In the genomic region with DNA sequence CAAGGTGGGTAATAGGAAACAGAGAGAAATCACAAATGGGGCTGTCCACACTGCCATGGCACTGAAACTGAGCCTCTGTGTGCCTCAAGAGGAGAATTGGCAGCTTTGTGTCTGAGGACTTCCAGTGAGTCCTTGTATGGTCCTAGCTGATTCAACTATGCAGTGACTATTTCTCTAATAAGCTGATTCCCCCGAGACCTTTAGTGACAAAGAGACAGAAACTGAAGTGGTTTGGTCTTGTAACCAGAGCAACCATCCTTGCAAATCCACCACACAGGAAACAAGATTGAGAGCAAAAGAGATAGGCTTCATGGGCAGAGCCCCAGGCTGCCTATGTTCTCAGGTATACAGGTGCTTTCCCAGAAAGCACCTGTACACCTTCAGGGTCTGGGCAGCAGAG, we compare ENCODE assay signal across 17 cellular contexts.
DNase-seq lines count a peak whose midpoint lies in the region; ATAC-seq and TF ChIP-seq lines count a peak whose summit lies in the region.
"Had no signal": no experiment of that assay in that cellular context is flagged by ENCODE, and none has a peak within 500 bp of the region (broad histone marks: within the 10 kb centered on the region; RNA-seq: fewer than 3 reads in every experiment).

No MANE protein-coding gene starts in this region.

- 85% methylated on average over 1 of the region's 1 CpG for WGBS in smooth muscle cell (ENCODE audit: low lambda C conversion rate)

- H3K79me2 ChIP-seq in smooth muscle cell (ENCODE audit: low read depth): no peaks in the 10 kb centered on the region

- no peak overlapping the region for H2AFZ ChIP-seq in smooth muscle cell (ENCODE audit: low read depth)

- no peak overlapping the region for H3K4me3 ChIP-seq in smooth muscle cell
- H3K4me3 ChIP-seq: ascending aorta, dorsolateral prefrontal cortex, tibial nerve had no signal

- no peak overlapping the region for H3K27ac ChIP-seq in smooth muscle cell (ENCODE audit: low read depth)
- H3K27ac ChIP-seq: ascending aorta, foreskin keratinocyte, tibial nerve had no signal

- H4K20me1 ChIP-seq in smooth muscle cell (ENCODE audit: low read depth): no peaks in the 10 kb centered on the region

- H3F3A ChIP-seq in smooth muscle cell (ENCODE audit: low read depth): no peaks in the 10 kb centered on the region

- DNase-seq in DMS153 treated with DMSO at 0.1 percent for 48 hours (lab: John Stamatoyannopoulos, UW; ENCODE audit: unreplicated experiment): peak; percentile 94
- peak; percentile 29 to 32 for DNase-seq in NCI-H187 (lab: John Stamatoyannopoulos, UW)
- DNase-seq in KBM-7: no peak
- no peak for DNase-seq in smooth muscle cell (lab: John Stamatoyannopoulos, UW; ENCODE audit: unreplicated experiment)
- DNase-seq in RPMI8226: no peak
- no peak for DNase-seq in GM19240 (ENCODE audit: insufficient read length, low spot score)
- DNase-seq: activated CD4-positive, CD25-positive, alpha-beta regulatory T cell; activated T-cell treated with anti-CD3 and anti-CD28 coated beads, Interleukin-2, amount 50 U/mL, for 24 hours; foreskin keratinocyte; naive B cell; NCI-H526 treated with DMSO at 0.1 percent for 48 hours; right cardiac atrium had no signal

- in situ Hi-C loops in KBM-7 (cut with MboI; ENCODE audit: low pct_unique_long_range_greater_than_20kb, low sequenced_read_pairs): no loop called here

- no peaks in the 10 kb centered on the region for H3K36me3 ChIP-seq in smooth muscle cell (ENCODE audit: low read depth)
- H3K36me3 ChIP-seq: ascending aorta, tibial nerve had no signal

- no peak overlapping the region for H3K9ac ChIP-seq in smooth muscle cell (ENCODE audit: low read depth)

- no peaks in the 10 kb centered on the region for H3K4me1 ChIP-seq in smooth muscle cell (ENCODE audit: low read depth)
- H3K4me1 ChIP-seq: ascending aorta, foreskin keratinocyte, tibial nerve had no signal

- no peaks in the 10 kb centered on the region for H3K9me3 ChIP-seq in smooth muscle cell (replicated peaks; ENCODE audit: low read depth)
- H3K9me3 ChIP-seq: ascending aorta, tibial nerve had no signal

- no peak overlapping the region for H3K4me2 ChIP-seq in smooth muscle cell

- ATAC-seq in GM19324 (IDR thresholded peaks at IDR 0.05; ENCODE audit: low FRiP score, unreplicated experiment) (peak; percentile 63), HG03045 (IDR thresholded peaks at IDR 0.05; ENCODE audit: unreplicated experiment) (peak; percentile 46)
- ATAC-seq: foreskin keratinocyte, right cardiac atrium had no signal

- TF ChIP-seq CTCF in smooth muscle cell (IDR thresholded peaks at IDR 0.05; ENCODE audit: borderline replicate concordance, insufficient read depth, poor library complexity, severe bottlenecking): no peak

- peaks cover 49% of the 10 kb centered on the region for H3K27me3 ChIP-seq in smooth muscle cell (ENCODE audit: low read depth)
- H3K27me3 ChIP-seq: ascending aorta, dorsolateral prefrontal cortex, foreskin keratinocyte had no signal

Comparison
In these comparisons a context has a peak if more than half of its experiments do, and no peak if none do; other contexts are left out.
1. DNase-seq: peak in DMS153 treated with DMSO at 0.1 percent for 48 hours (single experiment) and NCI-H187 (2 of 2); none in KBM-7 (single experiment), smooth muscle cell (single experiment), RPMI8226 (single experiment) and GM19240 (single experiment).